1 cellular context compared by ENCODE assay signal in the genomic region with DNA sequence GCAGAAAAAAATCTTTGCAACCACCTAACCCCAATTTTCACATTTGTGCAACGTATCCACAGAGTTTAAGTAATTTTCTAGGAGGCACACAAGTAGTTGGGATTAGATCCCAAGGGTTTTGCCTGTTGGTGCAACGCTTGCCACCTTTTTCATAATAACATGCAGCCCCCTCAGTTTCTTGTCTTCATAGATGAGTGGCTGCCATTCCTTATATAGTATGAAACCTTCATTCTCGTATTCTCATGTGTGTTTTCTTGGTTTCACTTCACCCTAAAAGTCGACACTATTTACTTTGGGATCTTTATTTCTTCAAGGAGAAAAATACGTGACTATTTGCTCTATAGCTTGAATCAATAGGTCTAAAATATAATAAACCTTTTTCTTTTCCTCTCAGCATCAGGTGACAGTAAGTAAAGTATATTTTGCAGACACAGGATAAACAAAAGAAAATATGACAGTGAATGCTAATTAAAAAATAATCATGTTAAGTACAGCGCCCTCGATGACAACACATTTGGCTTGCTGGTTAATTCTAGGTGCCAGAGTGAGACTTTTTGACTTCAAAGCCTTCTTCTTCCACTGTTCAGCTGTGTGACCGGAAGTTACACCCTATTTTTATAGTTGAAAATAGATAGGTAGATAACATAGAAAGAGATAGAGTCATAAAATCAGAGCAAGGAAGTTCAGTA.
TF ChIP-seq lines count a peak whose summit lies in the region.

No MANE protein-coding gene starts in this region.

TF ChIP-seq in GM12878, 131 proteins besides CTCF, POLR2A, EP300 and RAD21 (continued from another document):
- TF ChIP-seq, protein P1, sequence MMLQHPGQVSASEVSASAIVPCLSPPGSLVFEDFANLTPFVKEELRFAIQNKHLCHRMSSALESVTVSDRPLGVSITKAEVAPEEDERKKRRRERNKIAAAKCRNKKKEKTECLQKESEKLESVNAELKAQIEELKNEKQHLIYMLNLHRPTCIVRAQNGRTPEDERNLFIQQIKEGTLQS (IDR thresholded peaks at IDR 0.05; ENCODE audit: borderline replicate concordance, extremely low read depth, low read depth, low read length) = no peak
- TF ChIP-seq BCL11A (IDR thresholded peaks at IDR 0.05; ENCODE audit: low read depth, low read length) (0 out of 2 replicates have a peak, but pooled peaks have one; percentile 38), RBBP5 (conservative IDR thresholded peaks at IDR 0.05) (no peak), FOXM1 (IDR thresholded peaks at IDR 0.05; ENCODE audit: low read depth, low read length) (peak; percentile 75), NR2C1 (IDR thresholded peaks at IDR 0.05) (no peak), CBFB (IDR thresholded peaks at IDR 0.05; ENCODE audit: low read depth) (peak; percentile 62; the same call in 1 of the 2 replicates), HDGF (IDR thresholded peaks at IDR 0.05) (no peak), TCF7 (IDR thresholded peaks at IDR 0.05; ENCODE audit: borderline replicate concordance) (peak; percentile 85), ZNF274 (IDR thresholded peaks at IDR 0.05; ENCODE audit: insufficient read depth, insufficient read length) (no peak), HDAC2 (IDR thresholded peaks at IDR 0.05) (no peak), POLR2AphosphoS2 (IDR thresholded peaks at IDR 0.05; ENCODE audit: low read depth, low read length) (no peak), STAT1 (conservative IDR thresholded peaks at IDR 0.05) (no peak), JUND (IDR thresholded peaks at IDR 0.05; ENCODE audit: low read depth, low read length) (no peak), E4F1 (IDR thresholded peaks at IDR 0.05; ENCODE audit: borderline replicate concordance, partially characterized antibody) (no peak), HDAC6 (IDR thresholded peaks at IDR 0.05; ENCODE audit: unreplicated experiment) (no peak), EZH2 (IDR thresholded peaks at IDR 0.05; ENCODE audit: borderline replicate concordance, control insufficient read depth, low read depth, low read length) (no peak), PAX5 (IDR thresholded peaks at IDR 0.05; ENCODE audit: borderline replicate concordance, low read depth, low read length) (peak; percentile 42; the same call in 1 of the 2 replicates), BRCA1 (IDR thresholded peaks at IDR 0.05; ENCODE audit: low read depth, low read length) (no peak), NR2F1 (conservative IDR thresholded peaks at IDR 0.05) (no peak), WRNIP1 (IDR thresholded peaks at IDR 0.05; ENCODE audit: borderline replicate concordance, low read depth, low read length) (no peak), JUNB (IDR thresholded peaks at IDR 0.05) (no peak; the same call in 1 of the 2 replicates), ZNF687 (IDR thresholded peaks at IDR 0.05) (no peak), STAT3 (IDR thresholded peaks at IDR 0.05; ENCODE audit: low read depth, low read length) (peak; percentile 55; the same call in 1 of the 2 replicates)
- TF ChIP-seq, protein P2, sequence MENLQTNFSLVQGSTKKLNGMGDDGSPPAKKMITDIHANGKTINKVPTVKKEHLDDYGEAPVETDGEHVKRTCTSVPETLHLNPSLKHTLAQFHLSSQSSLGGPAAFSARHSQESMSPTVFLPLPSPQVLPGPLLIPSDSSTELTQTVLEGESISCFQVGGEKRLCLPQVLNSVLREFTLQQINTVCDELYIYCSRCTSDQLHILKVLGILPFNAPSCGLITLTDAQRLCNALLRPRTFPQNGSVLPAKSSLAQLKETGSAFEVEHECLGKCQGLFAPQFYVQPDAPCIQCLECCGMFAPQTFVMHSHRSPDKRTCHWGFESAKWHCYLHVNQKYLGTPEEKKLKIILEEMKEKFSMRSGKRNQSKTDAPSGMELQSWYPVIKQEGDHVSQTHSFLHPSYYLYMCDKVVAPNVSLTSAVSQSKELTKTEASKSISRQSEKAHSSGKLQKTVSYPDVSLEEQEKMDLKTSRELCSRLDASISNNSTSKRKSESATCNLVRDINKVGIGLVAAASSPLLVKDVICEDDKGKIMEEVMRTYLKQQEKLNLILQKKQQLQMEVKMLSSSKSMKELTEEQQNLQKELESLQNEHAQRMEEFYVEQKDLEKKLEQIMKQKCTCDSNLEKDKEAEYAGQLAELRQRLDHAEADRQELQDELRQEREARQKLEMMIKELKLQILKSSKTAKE (IDR thresholded peaks at IDR 0.05; ENCODE audit: low read depth, poor library complexity, severe bottlenecking) = peak; percentile 25
- TF ChIP-seq, protein P3, sequence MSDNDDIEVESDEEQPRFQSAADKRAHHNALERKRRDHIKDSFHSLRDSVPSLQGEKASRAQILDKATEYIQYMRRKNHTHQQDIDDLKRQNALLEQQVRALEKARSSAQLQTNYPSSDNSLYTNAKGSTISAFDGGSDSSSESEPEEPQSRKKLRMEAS (IDR thresholded peaks at IDR 0.05; ENCODE audit: low read depth, low read length) = no peak
- TF ChIP-seq, protein P4, sequence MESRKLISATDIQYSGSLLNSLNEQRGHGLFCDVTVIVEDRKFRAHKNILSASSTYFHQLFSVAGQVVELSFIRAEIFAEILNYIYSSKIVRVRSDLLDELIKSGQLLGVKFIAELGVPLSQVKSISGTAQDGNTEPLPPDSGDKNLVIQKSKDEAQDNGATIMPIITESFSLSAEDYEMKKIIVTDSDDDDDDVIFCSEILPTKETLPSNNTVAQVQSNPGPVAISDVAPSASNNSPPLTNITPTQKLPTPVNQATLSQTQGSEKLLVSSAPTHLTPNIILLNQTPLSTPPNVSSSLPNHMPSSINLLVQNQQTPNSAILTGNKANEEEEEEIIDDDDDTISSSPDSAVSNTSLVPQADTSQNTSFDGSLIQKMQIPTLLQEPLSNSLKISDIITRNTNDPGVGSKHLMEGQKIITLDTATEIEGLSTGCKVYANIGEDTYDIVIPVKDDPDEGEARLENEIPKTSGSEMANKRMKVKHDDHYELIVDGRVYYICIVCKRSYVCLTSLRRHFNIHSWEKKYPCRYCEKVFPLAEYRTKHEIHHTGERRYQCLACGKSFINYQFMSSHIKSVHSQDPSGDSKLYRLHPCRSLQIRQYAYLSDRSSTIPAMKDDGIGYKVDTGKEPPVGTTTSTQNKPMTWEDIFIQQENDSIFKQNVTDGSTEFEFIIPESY (IDR thresholded peaks at IDR 0.05) = no peak
- TF ChIP-seq, protein P5, sequence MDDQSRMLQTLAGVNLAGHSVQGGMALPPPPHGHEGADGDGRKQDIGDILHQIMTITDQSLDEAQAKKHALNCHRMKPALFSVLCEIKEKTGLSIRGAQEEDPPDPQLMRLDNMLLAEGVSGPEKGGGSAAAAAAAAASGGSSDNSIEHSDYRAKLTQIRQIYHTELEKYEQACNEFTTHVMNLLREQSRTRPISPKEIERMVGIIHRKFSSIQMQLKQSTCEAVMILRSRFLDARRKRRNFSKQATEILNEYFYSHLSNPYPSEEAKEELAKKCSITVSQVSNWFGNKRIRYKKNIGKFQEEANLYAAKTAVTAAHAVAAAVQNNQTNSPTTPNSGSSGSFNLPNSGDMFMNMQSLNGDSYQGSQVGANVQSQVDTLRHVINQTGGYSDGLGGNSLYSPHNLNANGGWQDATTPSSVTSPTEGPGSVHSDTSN (IDR thresholded peaks at IDR 0.05; ENCODE audit: insufficient replicate concordance, low read depth, low read length) = no peak
